Comparison of ENCODE assay signal across 11 cellular contexts in genomic region chr7:84393776-84394175, GRCh38.
"Had no signal": no experiment of that assay in that cellular context is flagged by ENCODE, and none has a peak within 500 bp of the region (broad histone marks: within the 10 kb centered on the region; RNA-seq: fewer than 3 reads in every experiment).

No MANE protein-coding gene starts in this region.

- H3K4me1 ChIP-seq: psoas muscle, suprapubic skin, upper lobe of right lung had no signal

- H3K4me1 Mint-ChIP-seq: WTC11 had no signal

- H3K27ac Mint-ChIP-seq: activated CD4-positive, alpha-beta T cell treated with anti-CD3 and anti-CD28 coated beads, Interleukin-2, amount 10 ng/mL, durations not matched to agents 24 days and 14 days; activated naive CD4-positive, alpha-beta T cell treated with anti-CD3 and anti-CD28 coated beads for 36 hours; WTC11 had no signal

- H3K36me3 Mint-ChIP-seq: WTC11 had no signal

- H3K4me3 Mint-ChIP-seq: activated CD4-positive, alpha-beta T cell treated with anti-CD3 and anti-CD28 coated beads, Interleukin-2, amount 10 ng/mL, durations not matched to agents 24 days and 14 days; activated naive CD4-positive, alpha-beta T cell treated with anti-CD3 and anti-CD28 coated beads for 36 hours; WTC11 had no signal

- DNase-seq: activated CD4-positive, alpha-beta T cell treated with anti-CD3 and anti-CD28 coated beads, Interleukin-2, amount 10 ng/mL, durations not matched to agents 24 days and 14 days; activated naive CD4-positive, alpha-beta T cell treated with anti-CD3 and anti-CD28 coated beads for 36 hours; brain microvascular endothelial cell; cerebellar nuclear complex; psoas muscle; stimulated activated naive CD4-positive, alpha-beta T cell; upper lobe of right lung had no signal

- H3K9me3 Mint-ChIP-seq: activated CD4-positive, alpha-beta T cell treated with anti-CD3 and anti-CD28 coated beads, Interleukin-2, amount 10 ng/mL, durations not matched to agents 24 days and 14 days; activated naive CD4-positive, alpha-beta T cell treated with anti-CD3 and anti-CD28 coated beads for 36 hours had no signal

- H3K36me3 ChIP-seq: brain microvascular endothelial cell, gastroesophageal sphincter, suprapubic skin, upper lobe of right lung had no signal

- H3K27me3 ChIP-seq: brain microvascular endothelial cell, gastroesophageal sphincter, suprapubic skin, upper lobe of right lung had no signal

- H3K4me3 ChIP-seq: gastroesophageal sphincter, psoas muscle, suprapubic skin, upper lobe of right lung had no signal

- H3K27me3 Mint-ChIP-seq: activated CD4-positive, alpha-beta T cell treated with anti-CD3 and anti-CD28 coated beads, Interleukin-2, amount 10 ng/mL, durations not matched to agents 24 days and 14 days had no signal

- H3K9me3 ChIP-seq: gastroesophageal sphincter, psoas muscle, suprapubic skin, upper lobe of right lung had no signal

- ATAC-seq: gastroesophageal sphincter, psoas muscle, sciatic nerve, upper lobe of right lung, WTC11 had no signal

- H3K27ac ChIP-seq: brain microvascular endothelial cell, gastroesophageal sphincter, psoas muscle, suprapubic skin, upper lobe of right lung had no signal
